ENCODE assay signal across 18 cellular contexts in genomic region chr11:16262645-16262955, GRCh38.
"Had no signal": no experiment of that assay in that cellular context is flagged by ENCODE, and none has a peak within 500 bp of the region (broad histone marks: within the 10 kb centered on the region; RNA-seq: fewer than 3 reads in every experiment).

No MANE protein-coding gene starts in this region.

- H3K27me3 ChIP-seq: foreskin keratinocyte, right lobe of liver, suprapubic skin had no signal

- H3K27ac ChIP-seq: foreskin keratinocyte, lower lobe of right lung, prostate gland, right lobe of liver, suprapubic skin had no signal

- H3K4me3 ChIP-seq: lower lobe of right lung, prostate gland, suprapubic skin had no signal

- H3K36me3 ChIP-seq: lower lobe of right lung, prostate gland, right lobe of liver, suprapubic skin had no signal

- H3K4me1 ChIP-seq: foreskin keratinocyte, lower lobe of right lung, prostate gland, suprapubic skin had no signal

- ATAC-seq: activated CD4-positive, alpha-beta T cell treated with anti-CD3 and anti-CD28 coated beads for 36 hours; activated CD8-positive, alpha-beta memory T cell treated with anti-CD3 and anti-CD28 coated beads, Interleukin-2, amount 10 ng/mL, durations not matched to agents 7 days and 5 days; activated naive CD8-positive, alpha-beta T cell treated with anti-CD3 and anti-CD28 coated beads, Interleukin-2, amount 50 U/mL, for 24 hours; foreskin keratinocyte; lower lobe of right lung; stimulated activated naive CD8-positive, alpha-beta T cell treated with anti-CD3 and anti-CD28 coated beads, Interleukin-15, Interleukin-2, amounts not matched to agents 100 U/mL and 50 U/mL, for 24 hours had no signal

- DNase-seq: activated CD4-positive, alpha-beta memory T cell treated with anti-CD3 and anti-CD28 coated beads for 36 hours; activated CD4-positive, alpha-beta T cell treated with anti-CD3 and anti-CD28 coated beads for 36 hours; activated CD8-positive, alpha-beta memory T cell treated with anti-CD3 and anti-CD28 coated beads, Interleukin-2, amount 10 ng/mL, durations not matched to agents 7 days and 5 days; activated naive CD4-positive, alpha-beta T cell treated with anti-CD3 and anti-CD28 coated beads for 36 hours; activated naive CD8-positive, alpha-beta T cell treated with anti-CD3 and anti-CD28 coated beads, Interleukin-2, amount 50 U/mL, for 24 hours; activated T-cell treated with anti-CD3 and anti-CD28 coated beads, Interleukin-2, amount 50 U/mL, for 1 hour; aorta; cerebellar nuclear complex; effector CD8-positive, alpha-beta T cell; foreskin keratinocyte; glutamatergic neuron; left colon; lower lobe of right lung; midbrain; right lobe of liver; stimulated activated naive CD8-positive, alpha-beta T cell treated with anti-CD3 and anti-CD28 coated beads, Interleukin-15, Interleukin-2, amounts not matched to agents 100 U/mL and 50 U/mL, for 24 hours had no signal

- H3K9me3 ChIP-seq: lower lobe of right lung, prostate gland, right lobe of liver, suprapubic skin had no signal
